13 cellular contexts compared by ENCODE assay signal in the genomic region with DNA sequence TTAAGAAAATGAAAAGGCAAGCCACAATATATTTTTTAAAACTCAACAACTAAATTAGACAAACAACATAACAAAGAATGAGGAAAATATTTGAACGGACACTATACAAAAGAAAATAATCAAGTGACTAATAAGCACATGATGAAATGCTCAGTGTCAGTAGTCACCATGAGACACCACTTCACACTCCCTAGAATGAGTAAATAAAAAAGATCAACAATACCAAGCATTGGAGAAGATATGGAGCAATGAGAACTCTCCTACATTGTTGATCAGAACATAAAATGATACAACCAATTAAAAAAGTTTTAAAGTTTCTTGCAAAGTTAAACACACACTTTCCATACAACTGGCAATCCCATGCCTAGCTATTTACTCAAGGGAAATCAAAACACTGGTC.
DNase-seq lines count a peak whose midpoint lies in the region; ATAC-seq and TF ChIP-seq lines count a peak whose summit lies in the region.
"Had no signal": no experiment of that assay in that cellular context is flagged by ENCODE, and none has a peak within 500 bp of the region (broad histone marks: within the 10 kb centered on the region; RNA-seq: fewer than 3 reads in every experiment).

No MANE protein-coding gene starts in this region.

- intact Hi-C loops in PC-3 (cut with micrococcal nuclease): loop anchor here (2.0 kb wide), 4 partner anchors 115 to 713 kb away; partner anchors contain the start of gene GLI3

- no peak overlapping the region for H3K9ac ChIP-seq in PC-3 (ENCODE audit: low read length)

- peaks cover 4% of the 10 kb centered on the region; the same call in 1 of the 2 replicates for H3K4me1 ChIP-seq in PC-3 (ENCODE audit: insufficient read depth, low read length)
- H3K4me1 ChIP-seq: A549, Caco-2 had no signal

- no peaks in the 10 kb centered on the region for H4K20me1 ChIP-seq in PC-3 (ENCODE audit: low read length)

- H3K36me3 ChIP-seq in PC-3 (ENCODE audit: low read depth, low read length): no peaks in the 10 kb centered on the region

- H2AFZ ChIP-seq in PC-3 (ENCODE audit: low read length): no peak overlapping the region

- H3K4me2 ChIP-seq in PC-3 (ENCODE audit: low read length): no peak overlapping the region
- H3K4me2 ChIP-seq: A549 had no signal

- no TSS peak for BruUV-seq in PC-3 (replicated peaks; lab: Mats Ljungman, UMichigan)

- no peaks in the 10 kb centered on the region for H3K9me2 ChIP-seq in PC-3 (replicated peaks; ENCODE audit: low read length)

- H3K27me3 ChIP-seq in PC-3 (ENCODE audit: low read length): no peaks in the 10 kb centered on the region

- H3K9me3 ChIP-seq in PC-3 (ENCODE audit: low read length): no peaks in the 10 kb centered on the region
- H3K9me3 ChIP-seq: A549, Caco-2 had no signal

- DNase-seq in HCEC 1CT (peak; percentile 34), PC-3 (peak; percentile 19), epithelial cell of esophagus (ENCODE audit: low read depth) (peak; percentile 69), fibroblast of villous mesenchyme (ENCODE audit: low read depth) (peak; percentile 20), NCI-H2196 treated with DMSO at 0.1 percent for 48 hours (lab: John Stamatoyannopoulos, UW; ENCODE audit: unreplicated experiment) (no peak)
- DNase-seq: Caco-2; CD8-positive, alpha-beta T cell; DMS79; KG1 had no signal

- POLR2A ChIA-PET in PC-3 (lab: Charles Lee; ENCODE audit: unreplicated experiment): no interaction called here

- no peaks in the 10 kb centered on the region for H3F3A ChIP-seq in PC-3 (ENCODE audit: low read length, unreplicated experiment)

- no peak overlapping the region for H3K27ac ChIP-seq in PC-3 (ENCODE audit: low read length)
- H3K27ac ChIP-seq: A549 had no signal

- no peak for TF ChIP-seq CTCF in PC-3 (conservative IDR thresholded peaks at IDR 0.05; ENCODE audit: low read depth, low read length)
- no peak for TF ChIP-seq CTCF in epithelial cell of esophagus (IDR thresholded peaks at IDR 0.05; ENCODE audit: insufficient read depth, low read depth, low read length, missing control alignments)
- TF ChIP-seq CTCF in fibroblast of villous mesenchyme (IDR thresholded peaks at IDR 0.05; ENCODE audit: insufficient read depth, low read depth, low read length): no peak

- H3K79me2 ChIP-seq in PC-3 (ENCODE audit: low read length): no peaks in the 10 kb centered on the region

- H3K4me3 ChIP-seq in PC-3 (ENCODE audit: low read length): no peak overlapping the region
- no peak overlapping the region for H3K4me3 ChIP-seq in epithelial cell of esophagus (ENCODE audit: low read length)
- H3K4me3 ChIP-seq in fibroblast of villous mesenchyme (ENCODE audit: low read depth, low read length): no peak overlapping the region
- H3K4me3 ChIP-seq: A549 had no signal

- ATAC-seq in PC-3: no peak
- ATAC-seq in HG03432 (IDR thresholded peaks at IDR 0.05; ENCODE audit: unreplicated experiment): no peak
- ATAC-seq in HG03378 (IDR thresholded peaks at IDR 0.05; ENCODE audit: unreplicated experiment): no peak
- ATAC-seq: A549; CD8-positive, alpha-beta T cell; HCT116 had no signal

- CTCF ChIA-PET in PC-3 (lab: Charles Lee): interaction anchor here (2.2 to 2.5 kb wide), 2 partner anchors 44 to 749 kb away, joined by 7 to 8 read pairs; no protein-coding TSS in a partner anchor
